30 cellular contexts compared by ENCODE assay signal in the genomic region with DNA sequence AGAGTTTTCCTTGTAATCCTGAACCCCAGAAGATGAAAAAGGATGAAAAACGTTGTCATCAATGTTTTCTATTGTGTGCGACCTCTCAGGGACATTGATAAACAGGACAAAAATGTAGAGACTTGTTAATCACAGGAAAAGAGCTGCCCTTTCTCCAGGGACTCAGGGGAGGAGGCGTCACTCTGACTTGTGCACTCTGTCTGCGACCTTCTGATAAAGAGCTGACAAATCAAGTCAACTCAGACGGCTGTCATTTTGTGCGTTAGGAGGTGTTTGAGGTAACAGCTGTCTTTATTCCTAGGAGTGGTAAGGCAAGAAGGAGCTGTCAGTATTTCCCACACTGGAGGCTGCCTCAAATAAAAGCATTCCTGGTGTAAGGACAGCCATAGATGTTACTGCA.
"Had no signal": no experiment of that assay in that cellular context is flagged by ENCODE, and none has a peak within 500 bp of the region (broad histone marks: within the 10 kb centered on the region; RNA-seq: fewer than 3 reads in every experiment).

No MANE protein-coding gene starts in this region.

- DNase-seq: activated CD4-positive, alpha-beta T cell treated with anti-CD3 and anti-CD28 coated beads for 48 hours; activated CD4-positive, alpha-beta T cell treated with anti-CD3 and anti-CD28 coated beads, Interleukin-2, amount 50 U/mL, for 48 hours; activated CD8-positive, alpha-beta memory T cell treated with anti-CD3 and anti-CD28 coated beads for 24 hours; activated gamma-delta T cell; activated naive CD4-positive, alpha-beta T cell treated with anti-CD3 and anti-CD28 coated beads, Interleukin-2, amount 10 ng/mL, durations not matched to agents 7 days and 5 days; activated naive CD8-positive, alpha-beta T cell treated with anti-CD3 and anti-CD28 coated beads, Interleukin-2, amount 10 ng/mL, durations not matched to agents 7 days and 5 days; amniotic stem cell; caudate nucleus; cortex of kidney; esophagus squamous epithelium; foreskin melanocyte; heart right ventricle; kidney glomerular epithelial cell; left lung; mesendoderm; ovary; retina; small intestine; stimulated activated CD4-positive, alpha-beta T cell treated with anti-CD3 and anti-CD28 coated beads, Interleukin-1b, Interleukin-23, amount 100 ng/mL, for 48 hours; stimulated activated CD4-positive, alpha-beta T cell treated with anti-CD3 and anti-CD28 coated beads, Interleukin-4, amount 100 ng/mL, for 4 hours; stimulated activated CD8-positive, alpha-beta memory T cell treated with anti-CD3 and anti-CD28 coated beads, Interleukin-4, amount 100 ng/mL, for 48 hours; stimulated activated naive CD8-positive, alpha-beta T cell treated with anti-CD3 and anti-CD28 coated beads, Interleukin-15, amount 100 ng/mL, for 72 hours; substantia nigra; SW 1271; T-helper 17 cell; T1000; uterus had no signal

- H3K9me3 ChIP-seq: esophagus squamous epithelium, left lung, neutrophil, ovary, uterus had no signal

- H3K36me3 ChIP-seq: esophagus squamous epithelium, heart right ventricle, left lung, neutrophil, ovary, uterus had no signal

- H3K4me3 ChIP-seq: esophagus squamous epithelium, heart right ventricle, left lung, lung, ovary, uterus had no signal

- H3K27ac ChIP-seq: esophagus squamous epithelium, heart right ventricle, left lung, neutrophil, ovary, uterus, VCaP had no signal

- H3K27me3 ChIP-seq: heart right ventricle, left lung, neutrophil, ovary, uterus had no signal

- H3K4me1 ChIP-seq: left lung, uterus had no signal
